In genomic region chr20:43590392-43591303, GRCh38 we compare ENCODE assay signal across 8 cellular contexts. TPM values are rescaled to one million over a fixed set of nuclear protein-coding genes. Genes with fewer than 3 reads are reported as not detected.
DNase-seq lines count a peak whose midpoint lies in the region; TF ChIP-seq lines count a peak whose summit lies in the region.

IFT52 (plus strand) TSS chr20:43590937; CDS start chr20:43594699, 3,762 bp downstream.

- peak within 1 kb of the TSS; percentile 99 for H3K27ac ChIP-seq in SK-N-MC
- peak within 1 kb of the TSS; percentile 79 for H3K27ac ChIP-seq in suprapubic skin

- peaks cover 17% of the 10 kb centered on the region for H3K4me1 ChIP-seq in suprapubic skin

- peak; percentile 49 for TF ChIP-seq POLR2A in NB4 (IDR thresholded peaks at IDR 0.05; ENCODE audit: extremely low read depth, insufficient read length)
- no peak for TF ChIP-seq POLR2A in suprapubic skin (IDR thresholded peaks at IDR 0.05)

- under 1% methylated on average over 28 of the region's 68 CpGs for WGBS in suprapubic skin

- TF ChIP-seq CTCF in HFF-Myc (IDR thresholded peaks at IDR 0.05; ENCODE audit: low read depth, low read length, missing control alignments) (no peak), NB4 (IDR thresholded peaks at IDR 0.05; ENCODE audit: low read depth, low read length) (no peak), suprapubic skin (IDR thresholded peaks at IDR 0.05) (no peak)

- TF ChIP-seq EP300 in suprapubic skin (IDR thresholded peaks at IDR 0.05) = no peak

- H3K4me3 ChIP-seq in HFF-Myc (replicated peaks; ENCODE audit: low read depth, low read length) (peak within 1 kb of the TSS; percentile 87), NB4 (ENCODE audit: low read depth, low read length) (peak within 1 kb of the TSS; percentile 95), SK-N-MC (peak within 1 kb of the TSS; percentile 95), suprapubic skin (peak within 1 kb of the TSS; percentile 69)

- peak within 1 kb of the TSS; percentile 95 for H3K9ac ChIP-seq in SK-N-MC (ENCODE audit: insufficient read length)

- no peaks in the 10 kb centered on the region for H3K27me3 ChIP-seq in suprapubic skin

- peaks cover 10% of the 10 kb centered on the region for H3K36me3 ChIP-seq in SK-N-MC (ENCODE audit: insufficient read depth, low read length)
- H3K36me3 ChIP-seq in suprapubic skin = peaks cover 14% of the 10 kb centered on the region

- no peaks in the 10 kb centered on the region for H3K9me3 ChIP-seq in SK-N-MC (ENCODE audit: low read depth, low read length)
- H3K9me3 ChIP-seq in suprapubic skin = no peaks in the 10 kb centered on the region

- peak; percentile 96 for DNase-seq in GM03348 (ENCODE audit: low spot score)
- DNase-seq in HFF-Myc (ENCODE audit: extremely low read depth, low read depth) = peak; percentile 64
- peak; percentile 95 for DNase-seq in NB4 (ENCODE audit: low read depth)
- peak; percentile 87 for DNase-seq in SK-N-MC (ENCODE audit: low read depth, low spot score)
- peak; percentile 91 for DNase-seq in activated naive CD4-positive, alpha-beta T cell treated with anti-CD3 and anti-CD28 coated beads, Interleukin-2, amount 50 U/mL, for 16 hours
- peak; percentile 92 for DNase-seq in germinal center (ENCODE audit: low spot score)
- peak; percentile 39 to 95 (median 91) for DNase-seq in nucleus accumbens (lab: John Stamatoyannopoulos, UW)
- DNase-seq in suprapubic skin (ENCODE audit: low spot score in 2 of 2) = peak; percentile 96

RNA-seq across cellular contexts. Expression of gene IFT52, which starts in this region (rescaled TPM):
- total RNA-seq in suprapubic skin = 10 to 100 TPM; 10.7 to 17.5 (median 13.5) TPM

Comparison
In these comparisons a context has a peak if more than half of its experiments do, and no peak if none do; other contexts are left out.
1. Peak in every context shown above with its lines: DNase-seq, H3K4me3 ChIP-seq and H3K27ac ChIP-seq.